Comparison of ENCODE assay signal across 8 cellular contexts in the genomic region with DNA sequence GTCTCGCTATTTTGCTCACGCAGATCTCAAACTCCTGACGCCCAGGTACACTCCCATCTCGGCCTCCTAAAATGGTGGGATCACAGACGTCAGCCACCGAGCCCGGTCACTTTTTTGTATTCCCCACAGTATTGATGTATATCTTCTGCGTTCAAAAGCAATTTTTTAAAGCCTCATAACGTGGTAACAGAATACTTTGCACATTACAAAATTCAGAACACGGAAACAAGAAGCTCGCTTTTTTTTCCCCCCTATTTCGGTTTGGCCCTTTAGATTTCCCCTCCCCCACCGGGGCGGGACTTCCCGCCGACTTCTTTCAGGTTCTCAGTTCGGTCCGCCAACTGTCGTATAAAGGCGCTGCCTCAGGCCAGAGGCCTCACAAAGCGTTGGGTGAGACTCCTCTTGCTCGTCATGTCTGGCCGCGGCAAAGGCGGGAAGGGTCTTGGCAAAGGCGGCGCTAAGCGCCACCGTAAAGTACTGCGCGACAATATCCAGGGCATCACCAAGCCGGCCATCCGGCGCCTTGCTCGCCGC.
DNase-seq lines count a peak whose midpoint lies in the region; ATAC-seq and TF ChIP-seq lines count a peak whose summit lies in the region.
"Not testable (repeated sequence)": the region's sequence is repeated elsewhere in the genome, so short reads cannot be mapped to it uniquely, and the experiment has no call there.

No MANE protein-coding gene starts in this region.

- H3K79me2 ChIP-seq in fibroblast of lung (ENCODE audit: control insufficient read depth, insufficient read depth, low read length), result not testable (repeated sequence)

- not testable (repeated sequence) for H3K27me3 Mint-ChIP-seq in HFFc6 (ENCODE audit: insufficient read depth); natural killer cell treated with Interleukin-12 subunit alpha and Interleukin-12 subunit beta and Interleukin-15 and Interleukin-18, amount 100 ng/mL, for 72 hours

- H3K36me3 Mint-ChIP-seq in HFFc6 (ENCODE audit: low read depth); natural killer cell treated with Interleukin-12 subunit alpha and Interleukin-12 subunit beta and Interleukin-15 and Interleukin-18, amount 100 ng/mL, for 72 hours: not testable (repeated sequence)

- DNase-seq in HFFc6; LNCaP clone FGC (ENCODE audit: low read depth): not testable (repeated sequence)
- DNase-seq in RPMI8226, result peak; percentile 65
- DNase-seq in activated T-helper 9 cell treated with anti-CD3 and anti-CD28 coated beads, Interleukin-2, amount 50 U/mL, for 16 hours (ENCODE audit: low read depth), result peak; percentile 28
- peak in 1 of 2 donors; percentile 63 for DNase-seq in fibroblast of lung (ENCODE audit: low read depth in 2 of 2)
- DNase-seq in natural killer cell treated with Interleukin-12 subunit alpha and Interleukin-12 subunit beta and Interleukin-15 and Interleukin-18, amount 100 ng/mL, for 72 hours (ENCODE audit: low spot score), result peak; percentile 73
- peak; percentile 73 to 77 for DNase-seq in thyroid gland

- H4K20me1 ChIP-seq in fibroblast of lung (ENCODE audit: control insufficient read depth, extremely low read depth, insufficient read depth, low read length), result not testable (repeated sequence)

- peak overlapping the region; percentile 98 for H3K4me3 Mint-ChIP-seq in HFFc6
- peak overlapping the region; percentile 89 for H3K4me3 Mint-ChIP-seq in natural killer cell treated with Interleukin-12 subunit alpha and Interleukin-12 subunit beta and Interleukin-15 and Interleukin-18, amount 100 ng/mL, for 72 hours

- not testable (repeated sequence) for H3K4me1 ChIP-seq in fibroblast of lung (ENCODE audit: control insufficient read depth, extremely low read depth, insufficient read depth, low read length); thyroid gland

- peaks cover 35% of the 10 kb centered on the region for H3K4me1 Mint-ChIP-seq in HFFc6 (ENCODE audit: low read depth)
- peaks cover 20 to 33% of the 10 kb centered on the region in 2 donors for H3K4me1 Mint-ChIP-seq in natural killer cell treated with Interleukin-12 subunit alpha and Interleukin-12 subunit beta and Interleukin-15 and Interleukin-18, amount 100 ng/mL, for 72 hours (ENCODE audit: low read depth in 2 of 2)

- not testable (repeated sequence) for H3K9me3 ChIP-seq in fibroblast of lung (ENCODE audit: control insufficient read depth, insufficient read depth, low read depth, low read length); thyroid gland

- H3K4me3 ChIP-seq in GM08714 (ENCODE audit: low read length), result peak overlapping the region; percentile 60; the same call in 1 of the 2 replicates
- H3K4me3 ChIP-seq in LNCaP clone FGC (ENCODE audit: low read depth, low read length), result peak overlapping the region; percentile 60
- peak overlapping the region; percentile 21 to 63 (median 46) for H3K4me3 ChIP-seq in fibroblast of lung (replicated peaks in 1 of 4; ENCODE audit: control extremely low read depth in 1 of 4, insufficient read depth in 1 of 4, low read depth in 3 of 4, low read length in 4 of 4)
- H3K4me3 ChIP-seq in thyroid gland (replicated peaks in 1 of 3), result peak overlapping the region in 2 of 3 donors; percentile 4 to 19

- not testable (repeated sequence) for TF ChIP-seq CTCF in HFFc6 (IDR thresholded peaks at IDR 0.05); LNCaP clone FGC (IDR thresholded peaks at IDR 0.05; ENCODE audit: control insufficient read depth, extremely low read depth, insufficient read depth); fibroblast of lung (conservative IDR thresholded peaks at IDR 0.05 in 1 of 2, IDR thresholded peaks at IDR 0.05 in 1 of 2; ENCODE audit: low read depth in 1 of 2, low read length in 2 of 2); thyroid gland (IDR thresholded peaks at IDR 0.05)

- ATAC-seq in natural killer cell treated with Interleukin-12 subunit alpha and Interleukin-12 subunit beta and Interleukin-15 and Interleukin-18, amount 100 ng/mL, for 72 hours, result peak; percentile 91 to 93

- H3K27ac ChIP-seq in fibroblast of lung (ENCODE audit: insufficient read depth, low read length) (peak overlapping the region; percentile 50), thyroid gland (peak overlapping the region; percentile 2 to 68 (median 22))

- peak overlapping the region; percentile 78 for H2AFZ ChIP-seq in fibroblast of lung (ENCODE audit: low read length)

- peak overlapping the region; percentile 43 for H3K9ac ChIP-seq in fibroblast of lung (ENCODE audit: insufficient read depth, low read length)

- peak overlapping the region; percentile 27 for H3K4me2 ChIP-seq in fibroblast of lung (ENCODE audit: extremely low read depth, insufficient read depth, low read length)

- not testable (repeated sequence) for H3K9me3 Mint-ChIP-seq in HFFc6; natural killer cell treated with Interleukin-12 subunit alpha and Interleukin-12 subunit beta and Interleukin-15 and Interleukin-18, amount 100 ng/mL, for 72 hours

- 2 to 3% methylated on average over 25 of the region's 36 CpGs for WGBS in thyroid gland, 2 donors

- not testable (repeated sequence) for H3K36me3 ChIP-seq in fibroblast of lung (ENCODE audit: control insufficient read depth, insufficient read depth, low read length); thyroid gland

- intact Hi-C loops in thyroid gland (cut with DNase I), result not testable (repeated sequence)

- TF ChIP-seq POLR2A in thyroid gland (IDR thresholded peaks at IDR 0.05), result not testable (repeated sequence)

- peak overlapping the region; percentile 99 for H3K27ac Mint-ChIP-seq in HFFc6
- H3K27ac Mint-ChIP-seq in natural killer cell treated with Interleukin-12 subunit alpha and Interleukin-12 subunit beta and Interleukin-15 and Interleukin-18, amount 100 ng/mL, for 72 hours, result peak overlapping the region; percentile 98

- not testable (repeated sequence) for H3K27me3 ChIP-seq in fibroblast of lung (ENCODE audit: control insufficient read depth, insufficient read depth, low read length); thyroid gland
